ENCODE assay signal across 9 cellular contexts in the genomic region with DNA sequence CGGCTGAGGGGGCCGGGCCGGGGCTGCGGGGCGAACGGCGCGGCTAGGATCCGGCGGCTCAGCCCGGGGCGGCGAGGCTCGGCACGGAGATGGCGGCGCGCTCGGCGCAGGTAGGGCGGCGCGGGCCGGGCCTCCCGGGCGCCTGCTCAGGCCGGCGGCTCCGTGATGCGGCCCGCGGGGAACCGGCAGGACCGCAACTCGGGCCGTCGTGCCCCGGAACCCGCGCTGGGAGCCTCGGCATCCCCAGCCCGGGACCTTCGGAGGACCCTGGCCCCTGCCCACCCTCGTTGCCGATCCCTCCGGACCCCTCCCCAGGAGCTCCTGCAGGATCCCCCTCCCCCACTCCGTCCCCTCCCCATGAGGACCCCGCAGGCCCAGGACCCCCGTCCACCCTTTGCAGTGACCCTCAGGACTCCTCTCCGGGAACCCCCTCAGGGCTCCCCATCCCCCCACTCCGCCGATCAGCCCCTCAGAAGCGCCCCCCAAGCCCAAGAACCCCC. TPM values are rescaled to one million over a fixed set of nuclear protein-coding genes. Genes with fewer than 3 reads are reported as not detected.
DNase-seq lines count a peak whose midpoint lies in the region; ATAC-seq, FAIRE-seq and TF ChIP-seq lines count a peak whose summit lies in the region.
"Had no signal": no experiment of that assay in that cellular context is flagged by ENCODE, and none has a peak within 500 bp of the region (broad histone marks: within the 10 kb centered on the region; RNA-seq: fewer than 3 reads in every experiment).

No MANE protein-coding gene starts in this region.

- H3K4me3 Mint-ChIP-seq in activated T-cell treated with anti-CD3 and anti-CD28 coated beads, Interleukin-2, amount 50 U/mL, for 4 hours = peak overlapping the region; percentile 80

- H3K4me1 ChIP-seq in adipocyte (ENCODE audit: control insufficient read depth, insufficient read depth, low read length) = peaks cover 34% of the 10 kb centered on the region
- peaks cover 41% of the 10 kb centered on the region for H3K4me1 ChIP-seq in HepG2 (ENCODE audit: insufficient read depth, low read length)
- peaks cover 5% of the 10 kb centered on the region for H3K4me1 ChIP-seq in thymus (ENCODE audit: control insufficient read depth, insufficient read depth, low read length)

- H3K9ac ChIP-seq in adipocyte (ENCODE audit: low read length) (peak overlapping the region; percentile 74), HepG2 (ENCODE audit: insufficient read depth, low read depth, low read length) (peak overlapping the region; percentile 42; the same call in 1 of the 2 replicates)

- H4K20me1 ChIP-seq in HepG2 (ENCODE audit: insufficient read depth, low read length) = no peaks in the 10 kb centered on the region

- no peaks in the 10 kb centered on the region for H3K27me3 ChIP-seq in adipocyte (replicated peaks; ENCODE audit: control insufficient read depth, insufficient read depth, low read length)
- peaks cover 1 to 4% of the 10 kb centered on the region in 2 experiments; a peak in 2 of 5 replicates for H3K27me3 ChIP-seq in HepG2 (ENCODE audit: control insufficient read depth in 1 of 2, insufficient read depth in 2 of 2, low read length in 2 of 2)
- no peaks in the 10 kb centered on the region for H3K27me3 ChIP-seq in thymus (ENCODE audit: control insufficient read depth, insufficient read depth)

- in situ Hi-C loops in HepG2 (cut with HindIII; ENCODE audit: extremely low pct_ligation_motif_present, low pct_unique_long_range_greater_than_20kb) = no loop called here

- no peak for TF ChIP-seq POLR2A in HepG2 (IDR thresholded peaks at IDR 0.05; ENCODE audit: insufficient read depth in 1 of 2, low read depth in 2 of 2, low read length in 2 of 2)

- peak overlapping the region; percentile 68 for H3K4me2 ChIP-seq in HepG2 (ENCODE audit: low read depth, low read length)

- H3K4me3 ChIP-seq in adipocyte (ENCODE audit: low read length) = peak overlapping the region; percentile 79
- H3K4me3 ChIP-seq in HepG2 (replicated peaks in 1 of 3; ENCODE audit: insufficient read depth in 1 of 3, low read depth in 2 of 3, low read length in 3 of 3) = peak overlapping the region; percentile 57 to 74 (median 73); a peak in 5 of 6 replicates
- peak overlapping the region; percentile 87 for H3K4me3 ChIP-seq in thymus (ENCODE audit: low read length)

- TF ChIP-seq EP300 in HepG2 (IDR thresholded peaks at IDR 0.05; ENCODE audit: low read depth in 2 of 2, low read length in 2 of 2) = no peak
- TF ChIP-seq EP300 in HepG2 (CRISPR knock-in tag; IDR thresholded peaks at IDR 0.05; ENCODE audit: borderline replicate concordance) = no peak

- DNase-seq in activated T-cell treated with anti-CD3 and anti-CD28 coated beads, Interleukin-2, amount 50 U/mL, for 4 hours = no peak
- no peak for DNase-seq in activated T-cell treated with anti-CD3 and anti-CD28 coated beads, Interleukin-2, amount 50 U/mL, for 48 hours
- no peak for DNase-seq in adipocyte (ENCODE audit: low read depth)
- no peak for DNase-seq in HepG2 (ENCODE audit: low spot score)
- DNase-seq in mucosa of gallbladder (ENCODE audit: low spot score) = no peak

- POLR2A ChIA-PET in HepG2 (lab: Yijun Ruan, JAX) = interaction anchor here (1.9 kb wide), 1 partner anchor 114 kb away, joined by 8 read pairs; a partner anchor contains a TSS

- no peaks in the 10 kb centered on the region for H3K79me2 ChIP-seq in HepG2 (ENCODE audit: insufficient read depth, low read length)

- no peak overlapping the region for H3K27ac ChIP-seq in HepG2 (ENCODE audit: extremely low read length, insufficient read depth, low read length)
- no peak overlapping the region for H3K27ac ChIP-seq in thymus (ENCODE audit: low read depth)

- no TSS peak for BruUV-seq in HepG2 (replicated peaks; lab: Mats Ljungman, UMichigan)

- CTCF ChIA-PET in HepG2 (lab: Yijun Ruan, JAX; ENCODE audit: low intra/inter-chr PET ratio, low total read pairs) = no interaction called here

- no peak; the same call in 1 of the 2 replicates for TF ChIP-seq RAD21 in HepG2 (CRISPR knock-in tag; IDR thresholded peaks at IDR 0.05)

- H3K36me3 ChIP-seq in adipocyte (ENCODE audit: control insufficient read depth, insufficient read depth, low read length, severe bottlenecking) (no peaks in the 10 kb centered on the region), HepG2 (replicated peaks in 1 of 2; ENCODE audit: control insufficient read depth in 1 of 2, insufficient read depth in 2 of 2, low read length in 2 of 2) (no peaks in the 10 kb centered on the region), thymus (ENCODE audit: control insufficient read depth, insufficient read depth) (no peaks in the 10 kb centered on the region)

- no peaks in the 10 kb centered on the region for H3K9me3 Mint-ChIP-seq in activated T-cell treated with anti-CD3 and anti-CD28 coated beads, Interleukin-2, amount 50 U/mL, for 4 hours

- intact Hi-C loops in HepG2 (cut with micrococcal nuclease; ENCODE audit: unreplicated experiment) = no loop called here

- no peaks in the 10 kb centered on the region for H3K27me3 Mint-ChIP-seq in activated T-cell treated with anti-CD3 and anti-CD28 coated beads, Interleukin-2, amount 50 U/mL, for 4 hours (ENCODE audit: low read depth)

- ATAC-seq in activated T-cell treated with anti-CD3 and anti-CD28 coated beads, Interleukin-2, amount 50 U/mL, for 4 hours = no peak
- ATAC-seq in HepG2 (no peak), HG02610 (IDR thresholded peaks at IDR 0.05; ENCODE audit: unreplicated experiment) (no peak), HG03039 (IDR thresholded peaks at IDR 0.05; ENCODE audit: unreplicated experiment) (no peak)

- H3K9me3 ChIP-seq in adipocyte (ENCODE audit: control insufficient read depth, low read length) = no peaks in the 10 kb centered on the region
- no peaks in the 10 kb centered on the region for H3K9me3 ChIP-seq in HepG2 (ENCODE audit: low read length)
- H3K9me3 ChIP-seq in thymus (ENCODE audit: control insufficient read depth) = no peaks in the 10 kb centered on the region

- TF ChIP-seq CTCF in HepG2 (CRISPR knock-in tag; IDR thresholded peaks at IDR 0.05) = no peak

- peaks cover 12% of the 10 kb centered on the region for H3K4me1 Mint-ChIP-seq in activated T-cell treated with anti-CD3 and anti-CD28 coated beads, Interleukin-2, amount 50 U/mL, for 4 hours (ENCODE audit: low read depth)

- WGBS in HepG2 (ENCODE audit: low lambda C conversion rate) = 6% methylated on average over 5 of the region's 53 CpGs
- 3% methylated on average over 53 of the region's 53 CpGs for WGBS in thymus

- FAIRE-seq in HepG2 (lab: Jason Lieb, UNC) = no peak

- no peaks in the 10 kb centered on the region for H3K36me3 Mint-ChIP-seq in activated T-cell treated with anti-CD3 and anti-CD28 coated beads, Interleukin-2, amount 50 U/mL, for 4 hours (ENCODE audit: insufficient read depth)

- H2AFZ ChIP-seq in HepG2 (ENCODE audit: low read length) = no peak overlapping the region

RNA-seq across cellular contexts. Expression of a gene that starts 0.3 kb away (rescaled TPM):
- total RNA-seq in activated T-cell treated with anti-CD3 and anti-CD28 coated beads, Interleukin-2, amount 50 U/mL, for 4 hours = 1 to 10 TPM; 6.6 to 7.5 (median 7.1) TPM
- total RNA-seq in HepG2 (2016; rRNA removed; fragmentation: Illumina TruSeq; extraction: Trizol) (1.3 and 1.7 TPM in 2 replicates), mucosa of gallbladder (23.4 TPM)
- total RNA-seq in HepG2 (2016; cell fraction: cytosol; rRNA removed; fragmentation: Illumina TruSeq; extraction: Trizol; ENCODE audit: low read depth) = 0.61 and 0.62 TPM in 2 replicates
- 1.1 and 1.6 TPM in 2 replicates for total RNA-seq in HepG2 (2016; cell fraction: insoluble cytoplasmic fraction; rRNA removed; fragmentation: Illumina TruSeq; extraction: Trizol)
- total RNA-seq in HepG2 (2016; cell fraction: membrane; rRNA removed; fragmentation: Illumina TruSeq; extraction: Trizol) = 1.6 and 1.7 TPM in 2 replicates
- total RNA-seq in HepG2 (2016; cell fraction: nucleus; rRNA removed; fragmentation: Illumina TruSeq; extraction: Trizol) = 1.2 and 1.7 TPM in 2 replicates
- polyA plus RNA-seq in HepG2 (2011; rRNA removed) (2.4 and 3.1 TPM in 2 replicates), thymus (7.6 TPM)
- 2.1 and 2.9 TPM in 2 replicates for polyA plus RNA-seq in HepG2 (2011; cell fraction: cytosol; rRNA removed)
- 8.0 and 8.2 TPM in 2 replicates for polyA plus RNA-seq in HepG2 (2011; cell fraction: nucleus; rRNA removed)
- 3.2 TPM in 2 replicates for polyA plus RNA-seq in HepG2 (2012)
- polyA plus RNA-seq in HepG2 (2016; cell fraction: cytosol; fragmentation: Illumina TruSeq; extraction: Trizol; ENCODE audit: low read depth) = 0.58 and 0.84 TPM in 2 replicates
- 1.7 and 2.0 TPM in 2 replicates for polyA plus RNA-seq in HepG2 (2016; cell fraction: insoluble cytoplasmic fraction; fragmentation: Illumina TruSeq; extraction: Trizol; ENCODE audit: low read depth)
- 1.4 and 1.6 TPM in 2 replicates for polyA plus RNA-seq in HepG2 (2016; cell fraction: membrane; fragmentation: Illumina TruSeq; extraction: Trizol; ENCODE audit: low read depth)
- polyA plus RNA-seq in HepG2 (2016; cell fraction: nucleus; fragmentation: Illumina TruSeq; extraction: Trizol; ENCODE audit: insufficient read depth, low read depth) = 3.6 and 4.8 TPM in 2 replicates
- polyA minus RNA-seq in HepG2 (2011; rRNA and poly(A)+ RNA removed; ENCODE audit: low replicate concordance) = 6.3 and 14.8 TPM in 2 replicates
- polyA minus RNA-seq in HepG2 (2011; cell fraction: cytosol; rRNA and poly(A)+ RNA removed) = 1.1 and 1.3 TPM in 2 replicates
- polyA minus RNA-seq in HepG2 (2011; cell fraction: nucleus; rRNA and poly(A)+ RNA removed) = 1.9 and 2.9 TPM in 2 replicates

RNA-seq across cellular contexts. Expression of a gene that starts 43.9 kb away (rescaled TPM):
- under 1 TPM in 2 of 3 donors, not detected in 1; 0.05 to 0.08 TPM for total RNA-seq in activated T-cell treated with anti-CD3 and anti-CD28 coated beads, Interleukin-2, amount 50 U/mL, for 4 hours
- total RNA-seq in HepG2 (2016; rRNA removed; fragmentation: Illumina TruSeq; extraction: Trizol) (0.07 TPM in 2 replicates), mucosa of gallbladder (1.6 TPM)
- total RNA-seq in HepG2 (2016; cell fraction: cytosol; rRNA removed; fragmentation: Illumina TruSeq; extraction: Trizol; ENCODE audit: low read depth) = 0.30 TPM in 1 of 2 replicates, not detected in the other
- total RNA-seq in HepG2 (2016; cell fraction: insoluble cytoplasmic fraction; rRNA removed; fragmentation: Illumina TruSeq; extraction: Trizol) = 0.09 and 0.30 TPM in 2 replicates
- 0.15 and 0.17 TPM in 2 replicates for total RNA-seq in HepG2 (2016; cell fraction: membrane; rRNA removed; fragmentation: Illumina TruSeq; extraction: Trizol)
- 0.09 and 0.22 TPM in 2 replicates for total RNA-seq in HepG2 (2016; cell fraction: nucleus; rRNA removed; fragmentation: Illumina TruSeq; extraction: Trizol)
- polyA plus RNA-seq in HepG2 (2011; rRNA removed) (0.17 TPM in 2 replicates), thymus (0.16 TPM)
- 0.05 and 0.13 TPM in 2 replicates for polyA plus RNA-seq in HepG2 (2011; cell fraction: cytosol; rRNA removed)
- 0.73 and 1.3 TPM in 2 replicates for polyA plus RNA-seq in HepG2 (2011; cell fraction: nucleus; rRNA removed)
- 1.5 and 1.8 TPM in 2 replicates for polyA plus RNA-seq in HepG2 (2012)
- 0.23 and 0.25 TPM in 2 replicates for polyA plus RNA-seq in HepG2 (2016; cell fraction: cytosol; fragmentation: Illumina TruSeq; extraction: Trizol; ENCODE audit: low read depth)
- 0.54 and 0.83 TPM in 2 replicates for polyA plus RNA-seq in HepG2 (2016; cell fraction: insoluble cytoplasmic fraction; fragmentation: Illumina TruSeq; extraction: Trizol; ENCODE audit: low read depth)
- polyA plus RNA-seq in HepG2 (2016; cell fraction: membrane; fragmentation: Illumina TruSeq; extraction: Trizol; ENCODE audit: low read depth) = 0.34 and 0.41 TPM in 2 replicates
- 1.3 and 1.5 TPM in 2 replicates for polyA plus RNA-seq in HepG2 (2016; cell fraction: nucleus; fragmentation: Illumina TruSeq; extraction: Trizol; ENCODE audit: insufficient read depth, low read depth)
- 0.34 TPM in 1 of 2 replicates, not detected in the other for polyA minus RNA-seq in HepG2 (2011; rRNA and poly(A)+ RNA removed; ENCODE audit: low replicate concordance)
- 0.97 and 1.1 TPM in 2 replicates for polyA minus RNA-seq in HepG2 (2011; cell fraction: cytosol; rRNA and poly(A)+ RNA removed)
- polyA minus RNA-seq in HepG2 (2011; cell fraction: nucleus; rRNA and poly(A)+ RNA removed) = 0.25 and 0.26 TPM in 2 replicates
- total RNA-seq: subcutaneous adipose tissue had no signal

RNA-seq across cellular contexts. Expression of a gene that starts 58.0 kb away (rescaled TPM):
- under 1 TPM in 1 of 3 donors, not detected in 2; 0.05 TPM for total RNA-seq in activated T-cell treated with anti-CD3 and anti-CD28 coated beads, Interleukin-2, amount 50 U/mL, for 4 hours
- total RNA-seq in HepG2 (2016; rRNA removed; fragmentation: Illumina TruSeq; extraction: Trizol) (4.0 and 8.0 TPM in 2 replicates), mucosa of gallbladder (4.1 TPM)
- total RNA-seq in HepG2 (2016; cell fraction: cytosol; rRNA removed; fragmentation: Illumina TruSeq; extraction: Trizol; ENCODE audit: low read depth) = 0.97 and 1.0 TPM in 2 replicates
- total RNA-seq in HepG2 (2016; cell fraction: insoluble cytoplasmic fraction; rRNA removed; fragmentation: Illumina TruSeq; extraction: Trizol) = 4.0 and 9.1 TPM in 2 replicates
- total RNA-seq in HepG2 (2016; cell fraction: membrane; rRNA removed; fragmentation: Illumina TruSeq; extraction: Trizol) = 2.2 and 3.4 TPM in 2 replicates
- 7.5 and 8.2 TPM in 2 replicates for total RNA-seq in HepG2 (2016; cell fraction: nucleus; rRNA removed; fragmentation: Illumina TruSeq; extraction: Trizol)
- polyA plus RNA-seq in HepG2 (2011; rRNA removed) (10.3 and 14.6 TPM in 2 replicates), thymus (0.27 TPM)
- polyA plus RNA-seq in HepG2 (2011; cell fraction: cytosol; rRNA removed) = 6.6 and 7.8 TPM in 2 replicates
- 7.6 and 8.4 TPM in 2 replicates for polyA plus RNA-seq in HepG2 (2011; cell fraction: nucleus; rRNA removed)
- polyA plus RNA-seq in HepG2 (2012) = 10.1 and 12.0 TPM in 2 replicates
- 0.41 and 0.42 TPM in 2 replicates for polyA plus RNA-seq in HepG2 (2016; cell fraction: cytosol; fragmentation: Illumina TruSeq; extraction: Trizol; ENCODE audit: low read depth)
- polyA plus RNA-seq in HepG2 (2016; cell fraction: insoluble cytoplasmic fraction; fragmentation: Illumina TruSeq; extraction: Trizol; ENCODE audit: low read depth) = 2.8 and 3.6 TPM in 2 replicates
- 0.65 and 1.00 TPM in 2 replicates for polyA plus RNA-seq in HepG2 (2016; cell fraction: membrane; fragmentation: Illumina TruSeq; extraction: Trizol; ENCODE audit: low read depth)
- 8.0 and 10.3 TPM in 2 replicates for polyA plus RNA-seq in HepG2 (2016; cell fraction: nucleus; fragmentation: Illumina TruSeq; extraction: Trizol; ENCODE audit: insufficient read depth, low read depth)
- 13.5 and 26.2 TPM in 2 replicates for polyA minus RNA-seq in HepG2 (2011; rRNA and poly(A)+ RNA removed; ENCODE audit: low replicate concordance)
- polyA minus RNA-seq in HepG2 (2011; cell fraction: cytosol; rRNA and poly(A)+ RNA removed) = 10.5 and 13.4 TPM in 2 replicates
- 5.5 and 7.0 TPM in 2 replicates for polyA minus RNA-seq in HepG2 (2011; cell fraction: nucleus; rRNA and poly(A)+ RNA removed)
